In the genomic region with DNA sequence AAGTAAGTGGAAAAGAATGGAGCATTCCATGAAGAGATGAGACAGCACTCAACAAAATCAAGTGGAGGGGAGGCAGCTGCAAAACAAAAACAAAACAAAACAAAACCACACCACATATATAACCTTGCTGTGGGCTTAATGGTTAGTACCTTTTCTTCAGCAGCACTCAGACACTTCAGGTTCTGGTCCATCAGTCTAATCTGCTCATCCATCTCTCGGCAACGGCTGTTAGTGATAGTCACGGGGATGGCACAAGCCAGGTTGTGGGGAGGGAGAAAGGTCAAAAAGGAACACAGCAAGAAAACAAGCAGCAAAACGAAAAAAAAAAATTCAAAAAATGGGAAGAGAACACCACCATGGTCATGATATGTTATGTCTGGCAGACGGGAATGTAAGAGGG, we compare ENCODE assay signal across 22 cellular contexts. TPM values are rescaled to one million over a fixed set of nuclear protein-coding genes. Genes with fewer than 3 reads are reported as not detected.
DNase-seq lines count a peak whose midpoint lies in the region; ATAC-seq lines count a peak whose summit lies in the region.
"Had no signal": no experiment of that assay in that cellular context is flagged by ENCODE, and none has a peak within 500 bp of the region (broad histone marks: within the 10 kb centered on the region; RNA-seq: fewer than 3 reads in every experiment).

No MANE protein-coding gene starts in this region.

- no peaks in the 10 kb centered on the region for H3K9me3 ChIP-seq in naive thymus-derived CD4-positive, alpha-beta T cell (ENCODE audit: control insufficient read depth in 2 of 3, low read length in 3 of 3)
- H3K9me3 ChIP-seq: mucosa of descending colon, right atrium auricular region, thyroid gland had no signal

- no peaks in the 10 kb centered on the region for H3K27me3 Mint-ChIP-seq in stimulated activated naive CD8-positive, alpha-beta T cell treated with anti-CD3 and anti-CD28 coated beads, Interleukin-15, Interleukin-2, amounts not matched to agents 100 ng/mL and 50 ng/mL, for 24 hours
- H3K27me3 Mint-ChIP-seq in activated naive CD8-positive, alpha-beta T cell treated with anti-CD3 and anti-CD28 coated beads for 36 hours: no peaks in the 10 kb centered on the region
- H3K27me3 Mint-ChIP-seq in naive thymus-derived CD4-positive, alpha-beta T cell: no peaks in the 10 kb centered on the region

- POLR2A ChIA-PET in naive thymus-derived CD4-positive, alpha-beta T cell (lab: Charles Lee): interaction anchor here (1.7 kb wide), 1 partner anchor 14 kb away, joined by 3 read pairs; no protein-coding TSS in a partner anchor

- H3K9me3 Mint-ChIP-seq in stimulated activated naive CD8-positive, alpha-beta T cell treated with anti-CD3 and anti-CD28 coated beads, Interleukin-15, Interleukin-2, amounts not matched to agents 100 ng/mL and 50 ng/mL, for 24 hours: no peaks in the 10 kb centered on the region
- H3K9me3 Mint-ChIP-seq in activated naive CD8-positive, alpha-beta T cell treated with anti-CD3 and anti-CD28 coated beads for 36 hours: no peaks in the 10 kb centered on the region
- H3K9me3 Mint-ChIP-seq in naive thymus-derived CD4-positive, alpha-beta T cell: no peaks in the 10 kb centered on the region

- H3K4me3 Mint-ChIP-seq in stimulated activated naive CD8-positive, alpha-beta T cell treated with anti-CD3 and anti-CD28 coated beads, Interleukin-15, Interleukin-2, amounts not matched to agents 100 ng/mL and 50 ng/mL, for 24 hours: no peak overlapping the region
- H3K4me3 Mint-ChIP-seq in activated naive CD8-positive, alpha-beta T cell treated with anti-CD3 and anti-CD28 coated beads for 36 hours: no peak overlapping the region
- H3K4me3 Mint-ChIP-seq in naive thymus-derived CD4-positive, alpha-beta T cell: no peak overlapping the region

- peaks cover 57 to 81% (median 58%) of the 10 kb centered on the region in 3 experiments for H3K36me3 ChIP-seq in naive thymus-derived CD4-positive, alpha-beta T cell (ENCODE audit: control insufficient read depth in 2 of 3, insufficient read depth in 3 of 3, low read length in 3 of 3)

- no peaks in the 10 kb centered on the region for H3K27me3 ChIP-seq in naive thymus-derived CD4-positive, alpha-beta T cell (ENCODE audit: control insufficient read depth in 2 of 2, insufficient read depth in 2 of 2, low read length in 2 of 2)
- H3K27me3 ChIP-seq: right atrium auricular region, thyroid gland had no signal

- H3K27ac ChIP-seq in naive thymus-derived CD4-positive, alpha-beta T cell (ENCODE audit: low read depth, low read length): no peak overlapping the region
- H3K27ac ChIP-seq: right atrium auricular region, thyroid gland, WERI-Rb-1 had no signal

- peaks cover 69% of the 10 kb centered on the region for H3K4me1 Mint-ChIP-seq in stimulated activated naive CD8-positive, alpha-beta T cell treated with anti-CD3 and anti-CD28 coated beads, Interleukin-15, Interleukin-2, amounts not matched to agents 100 ng/mL and 50 ng/mL, for 24 hours (ENCODE audit: low read depth)
- peaks cover 55% of the 10 kb centered on the region for H3K4me1 Mint-ChIP-seq in activated naive CD8-positive, alpha-beta T cell treated with anti-CD3 and anti-CD28 coated beads for 36 hours
- peaks cover 23 to 61% (median 53%) of the 10 kb centered on the region in 7 donors for H3K4me1 Mint-ChIP-seq in naive thymus-derived CD4-positive, alpha-beta T cell

- CTCF ChIA-PET in naive thymus-derived CD4-positive, alpha-beta T cell (lab: Charles Lee): no interaction called here

- peaks cover 80% of the 10 kb centered on the region for H3K36me3 Mint-ChIP-seq in stimulated activated naive CD8-positive, alpha-beta T cell treated with anti-CD3 and anti-CD28 coated beads, Interleukin-15, Interleukin-2, amounts not matched to agents 100 ng/mL and 50 ng/mL, for 24 hours (ENCODE audit: low read depth)
- peaks cover 63% of the 10 kb centered on the region for H3K36me3 Mint-ChIP-seq in activated naive CD8-positive, alpha-beta T cell treated with anti-CD3 and anti-CD28 coated beads for 36 hours
- peaks cover 21 to 67% (median 51%) of the 10 kb centered on the region in 5 donors for H3K36me3 Mint-ChIP-seq in naive thymus-derived CD4-positive, alpha-beta T cell

- peaks cover 13 to 17% of the 10 kb centered on the region in 2 donors for H3K4me1 ChIP-seq in naive thymus-derived CD4-positive, alpha-beta T cell (ENCODE audit: control insufficient read depth in 2 of 2, insufficient read depth in 2 of 2, low read length in 2 of 2)

- intact Hi-C loops in naive thymus-derived CD4-positive, alpha-beta T cell (cut with micrococcal nuclease): no loop called here

- ATAC-seq in stimulated activated naive CD8-positive, alpha-beta T cell treated with anti-CD3 and anti-CD28 coated beads, Interleukin-15, Interleukin-2, amounts not matched to agents 100 U/mL and 50 U/mL, for 24 hours: no peak
- ATAC-seq in naive thymus-derived CD4-positive, alpha-beta T cell: no peak
- ATAC-seq in HG03342 (IDR thresholded peaks at IDR 0.05; ENCODE audit: unreplicated experiment): no peak
- ATAC-seq: left cardiac atrium, mucosa of descending colon, PC-3 had no signal

- no peak for DNase-seq in stimulated activated naive CD8-positive, alpha-beta T cell treated with anti-CD3 and anti-CD28 coated beads, Interleukin-15, Interleukin-2, amounts not matched to agents 100 U/mL and 50 U/mL, for 24 hours
- no peak for DNase-seq in activated naive CD8-positive, alpha-beta T cell treated with anti-CD3 and anti-CD28 coated beads for 36 hours
- no peak for DNase-seq in naive thymus-derived CD4-positive, alpha-beta T cell
- DNase-seq in amniotic stem cell (lab: John Stamatoyannopoulos, UW) (no peak), NCI-H1092 treated with DMSO at 0.1 percent for 48 hours (lab: John Stamatoyannopoulos, UW) (no peak), NCI-H2081 (lab: John Stamatoyannopoulos, UW) (no peak)
- DNase-seq: dermis blood vessel endothelial cell, erythroblast, foreskin melanocyte, left cardiac atrium, mucosa of descending colon, NCI-H187, NCI-H226, nucleus accumbens, PC-3, SIG-M5, T-helper 1 cell, thyroid gland, WERI-Rb-1 had no signal

- H3K4me3 ChIP-seq in naive thymus-derived CD4-positive, alpha-beta T cell (ENCODE audit: low read length): no peak overlapping the region
- H3K4me3 ChIP-seq: mucosa of descending colon, right atrium auricular region, thyroid gland had no signal

- peak overlapping the region; percentile 73 for H3K27ac Mint-ChIP-seq in stimulated activated naive CD8-positive, alpha-beta T cell treated with anti-CD3 and anti-CD28 coated beads, Interleukin-15, Interleukin-2, amounts not matched to agents 100 ng/mL and 50 ng/mL, for 24 hours
- peak overlapping the region; percentile 89 for H3K27ac Mint-ChIP-seq in activated naive CD8-positive, alpha-beta T cell treated with anti-CD3 and anti-CD28 coated beads for 36 hours
- H3K27ac Mint-ChIP-seq in naive thymus-derived CD4-positive, alpha-beta T cell: peak overlapping the region in 8 of 9 donors; percentile 66 to 86 (median 78)

RNA-seq across cellular contexts. Expression of gene NUP210L, which starts 17.0 kb away (rescaled TPM):
- total RNA-seq in activated naive CD8-positive, alpha-beta T cell treated with anti-CD3 and anti-CD28 coated beads for 36 hours: under 1 TPM in 1 of 2 experiments, not detected in 1; 0.04 TPM
- under 1 TPM in 4 of 5 experiments, not detected in 1; 0.11 to 0.16 (median 0.15) TPM for total RNA-seq in naive thymus-derived CD4-positive, alpha-beta T cell
- not detected for polyA plus RNA-seq in naive thymus-derived CD4-positive, alpha-beta T cell

RNA-seq across cellular contexts. Expression of gene TPM3, which starts 20.0 kb away (rescaled TPM):
- 100 to 1,000 TPM; 725 to 753 TPM for total RNA-seq in activated naive CD8-positive, alpha-beta T cell treated with anti-CD3 and anti-CD28 coated beads for 36 hours
- total RNA-seq in naive thymus-derived CD4-positive, alpha-beta T cell: 100 to 1,000 TPM; 264 to 688 (median 281) TPM
- polyA plus RNA-seq in naive thymus-derived CD4-positive, alpha-beta T cell: 100 to 1,000 TPM; 653 to 718 TPM

RNA-seq across cellular contexts. Expression of gene CFAP141, which starts 34.3 kb away (rescaled TPM):
- not detected for total RNA-seq in activated naive CD8-positive, alpha-beta T cell treated with anti-CD3 and anti-CD28 coated beads for 36 hours
- total RNA-seq in naive thymus-derived CD4-positive, alpha-beta T cell: not detected
- polyA plus RNA-seq in naive thymus-derived CD4-positive, alpha-beta T cell: not detected
- total RNA-seq: dermis blood vessel endothelial cell, left cardiac atrium, mucosa of descending colon, PC-3, right atrium auricular region, thyroid gland had no signal

RNA-seq across cellular contexts. Expression of gene UBAP2L, which starts 48.9 kb away (rescaled TPM):
- total RNA-seq in activated naive CD8-positive, alpha-beta T cell treated with anti-CD3 and anti-CD28 coated beads for 36 hours: 100 to 1,000 TPM; 247 to 266 TPM
- total RNA-seq in naive thymus-derived CD4-positive, alpha-beta T cell: 100 to 1,000 TPM; 183 to 235 (median 189) TPM
- 10 to 100 TPM; 49.4 to 79.0 TPM for polyA plus RNA-seq in naive thymus-derived CD4-positive, alpha-beta T cell
